In the genomic region with DNA sequence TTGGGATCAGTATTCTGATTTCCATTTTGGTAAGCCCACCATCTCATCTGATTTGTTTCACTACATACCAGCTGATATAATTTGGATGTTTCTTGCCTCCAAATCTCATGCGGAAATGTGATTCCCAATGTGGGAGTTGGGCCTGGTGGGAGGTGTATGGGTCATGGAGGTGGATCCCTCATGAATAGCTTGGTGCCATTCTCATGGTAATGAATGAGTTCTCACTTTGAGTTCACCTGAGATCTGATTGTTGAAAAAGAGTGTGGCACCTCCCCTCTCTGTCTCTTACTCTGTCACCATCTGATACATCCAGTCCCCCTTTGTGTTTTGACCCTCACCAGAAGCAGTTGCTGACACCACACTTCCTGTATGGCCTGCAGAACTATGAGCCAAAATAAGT, we compare ENCODE assay signal across 15 cellular contexts.
"Had no signal": no experiment of that assay in that cellular context is flagged by ENCODE, and none has a peak within 500 bp of the region (broad histone marks: within the 10 kb centered on the region; RNA-seq: fewer than 3 reads in every experiment).

No MANE protein-coding gene starts in this region.

- H3K27ac Mint-ChIP-seq: activated naive CD8-positive, alpha-beta T cell; natural killer cell treated with Interleukin-12 subunit alpha and Interleukin-12 subunit beta and Interleukin-15 and Interleukin-18, amount 100 ng/mL, for 72 hours had no signal

- H3K4me1 ChIP-seq: colonic mucosa, right lobe of liver had no signal

- H3K36me3 ChIP-seq: colonic mucosa, neutrophil, right lobe of liver, transverse colon had no signal

- H3K4me3 Mint-ChIP-seq: activated naive CD8-positive, alpha-beta T cell; natural killer cell treated with Interleukin-12 subunit alpha and Interleukin-12 subunit beta and Interleukin-15 and Interleukin-18, amount 100 ng/mL, for 72 hours had no signal

- ATAC-seq: natural killer cell treated with Interleukin-12 subunit alpha and Interleukin-12 subunit beta and Interleukin-15 and Interleukin-18, amount 100 ng/mL, for 72 hours had no signal

- H3K27ac ChIP-seq: colonic mucosa, neutrophil, right lobe of liver, transverse colon had no signal

- DNase-seq: activated CD4-positive, alpha-beta T cell treated with anti-CD3 and anti-CD28 coated beads for 48 hours; activated CD4-positive, alpha-beta T cell treated with anti-CD3 and anti-CD28 coated beads, Interleukin-2, amount 50 U/mL, for 48 hours; activated CD8-positive, alpha-beta memory T cell treated with anti-CD3 and anti-CD28 coated beads for 24 hours; activated effector memory CD4-positive, alpha-beta T cell treated with Interleukin-2 at 50 U/mL for 16 hours; activated naive CD4-positive, alpha-beta T cell treated with Interleukin-2 at 50 U/mL for 16 hours; anterior cingulate cortex; colonic mucosa; effector CD8-positive, alpha-beta T cell; right lobe of liver; stimulated activated CD4-positive, alpha-beta T cell treated with anti-CD3 and anti-CD28 coated beads, Interleukin-2, amount 100 ng/mL, for 48 hours; stimulated activated naive CD4-positive, alpha-beta T cell treated with Interleukin-2 at 50 U/mL for 16 hours; transverse colon had no signal

- H3K27me3 Mint-ChIP-seq: activated naive CD8-positive, alpha-beta T cell; natural killer cell treated with Interleukin-12 subunit alpha and Interleukin-12 subunit beta and Interleukin-15 and Interleukin-18, amount 100 ng/mL, for 72 hours had no signal

- H3K27me3 ChIP-seq: colonic mucosa, neutrophil, right lobe of liver, transverse colon had no signal

- H3K9me3 ChIP-seq: colonic mucosa, neutrophil, right lobe of liver, transverse colon had no signal

- H3K4me3 ChIP-seq: colonic mucosa, right lobe of liver, transverse colon had no signal

- H3K36me3 Mint-ChIP-seq: activated naive CD8-positive, alpha-beta T cell; natural killer cell treated with Interleukin-12 subunit alpha and Interleukin-12 subunit beta and Interleukin-15 and Interleukin-18, amount 100 ng/mL, for 72 hours had no signal
